8 cellular contexts compared by ENCODE assay signal in the genomic region with DNA sequence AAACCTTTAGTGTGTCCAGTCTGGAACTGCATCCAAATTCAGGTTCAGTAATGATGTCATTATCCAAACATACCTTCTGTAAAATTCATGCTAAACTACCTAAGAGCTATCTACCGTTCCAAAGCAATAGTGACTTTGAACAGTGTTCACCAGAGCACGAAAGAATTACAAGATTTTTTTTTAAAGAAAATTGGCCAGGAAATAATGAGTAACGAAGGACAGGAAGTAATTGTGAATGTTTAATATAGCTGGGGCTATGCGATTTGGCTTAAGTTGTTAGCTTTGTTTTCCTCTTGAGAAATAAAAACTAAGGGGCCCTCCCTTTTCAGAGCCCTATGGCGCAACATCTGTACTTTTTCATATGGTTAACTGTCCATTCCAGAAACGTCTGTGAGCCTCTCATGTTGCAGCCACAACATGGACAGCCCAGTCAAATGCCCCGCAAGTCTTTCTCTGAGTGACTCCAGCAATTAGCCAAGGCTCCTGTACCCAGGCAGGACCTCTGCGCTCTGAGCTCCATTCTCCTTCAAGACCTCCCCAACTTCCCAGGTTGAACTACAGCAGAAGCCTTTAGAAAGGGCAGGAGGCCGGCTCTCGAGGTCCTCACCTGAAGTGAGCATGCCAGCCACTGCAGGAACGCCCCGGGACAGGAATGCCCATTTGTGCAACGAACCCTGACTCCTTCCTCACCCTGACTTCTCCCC. TPM values are rescaled to one million over a fixed set of nuclear protein-coding genes. Genes with fewer than 3 reads are reported as not detected.
DNase-seq lines count a peak whose midpoint lies in the region; ATAC-seq, FAIRE-seq and TF ChIP-seq lines count a peak whose summit lies in the region.

No MANE protein-coding gene starts in this region.

- DNase-seq in AG08396 (ENCODE audit: low spot score) (peak; percentile 68), astrocyte of the cerebellum (ENCODE audit: low read depth) (peak; percentile 67), small intestine (no peak), NCI-H2107 treated with DMSO at 0.1 percent for 48 hours (lab: John Stamatoyannopoulos, UW; ENCODE audit: unreplicated experiment) (no peak), SKM-1 treated with dmso at 0.1 percent for 144 hours (lab: John Stamatoyannopoulos, UW; ENCODE audit: unreplicated experiment) (no peak)
- DNase-seq in Jurkat, Clone E6-1 (ENCODE audit: low read depth, low spot score), result no peak

- H3K27me3 ChIP-seq in iPS-15b (ENCODE audit: control insufficient read depth, insufficient read depth, low read length) (peaks cover 20% of the 10 kb centered on the region), small intestine (ENCODE audit: control insufficient read depth in 2 of 2, insufficient read depth in 2 of 2, low read length in 2 of 2) (no peaks in the 10 kb centered on the region)

- peak overlapping the region; percentile 77 for H3K9ac ChIP-seq in iPS-15b (ENCODE audit: low read depth, low read length)

- H3K27ac ChIP-seq in small intestine (ENCODE audit: low read depth in 1 of 2, low read length in 1 of 2), result peak overlapping the region; percentile 84 to 97

- H3K4me1 ChIP-seq in iPS-15b (ENCODE audit: control insufficient read depth, insufficient read depth, low read length) (peaks cover 7% of the 10 kb centered on the region), small intestine (ENCODE audit: control insufficient read depth in 2 of 2, insufficient read depth in 1 of 2, low read depth in 1 of 2, low read length in 1 of 2) (peaks cover 0 to 9% of the 10 kb centered on the region in 2 donors)

- H3K4me3 ChIP-seq in Jurkat, Clone E6-1 (ENCODE audit: low read length), result peak overlapping the region; percentile 92
- H3K4me3 ChIP-seq in astrocyte of the cerebellum (ENCODE audit: low read depth, low read length) (peak overlapping the region; percentile 79), iPS-15b (ENCODE audit: low read depth, low read length) (peak overlapping the region; percentile 82), small intestine (ENCODE audit: low read depth in 1 of 2, low read length in 2 of 2) (peak overlapping the region; percentile 79 to 83)

- FAIRE-seq in small intestine (lab: Jason Lieb, UNC), result no peak

- 7 to 8% (median 7%) methylated on average over 13 of the region's 13 CpGs for WGBS in small intestine, 3 donors

- H3K9me3 ChIP-seq in iPS-15b (ENCODE audit: control insufficient read depth, insufficient read depth, low read length) (no peaks in the 10 kb centered on the region), small intestine (ENCODE audit: control insufficient read depth, low read depth) (no peaks in the 10 kb centered on the region)

- H3K36me3 ChIP-seq in iPS-15b (ENCODE audit: control insufficient read depth, insufficient read depth, low read length) (no peaks in the 10 kb centered on the region), small intestine (ENCODE audit: control insufficient read depth in 2 of 2, insufficient read depth in 2 of 2, low read length in 2 of 2) (no peaks in the 10 kb centered on the region)

- in situ Hi-C loops in astrocyte of the cerebellum (cut with HindIII; ENCODE audit: low sequenced_read_pairs), result no loop called here

- peak; percentile 3 for ATAC-seq in GM19328 (IDR thresholded peaks at IDR 0.05; ENCODE audit: unreplicated experiment)

- TF ChIP-seq CTCF in astrocyte of the cerebellum (IDR thresholded peaks at IDR 0.05; ENCODE audit: low read depth, low read length, missing control alignments), result no peak

RNA-seq across cellular contexts. Expression of a gene that starts 0.6 kb away (rescaled TPM):
- polyA plus RNA-seq in Jurkat, Clone E6-1 (2012; ENCODE audit: insufficient read depth, insufficient read length), result 12.3 TPM
- 10 to 100 TPM in 1 of 3 donors, 1 to 10 TPM in 2; 3.4 to 11.3 (median 5.9) TPM for polyA plus RNA-seq in small intestine

RNA-seq across cellular contexts. Expression of a gene that starts 37.4 kb away (rescaled TPM):
- polyA plus RNA-seq in Jurkat, Clone E6-1 (2012; ENCODE audit: insufficient read depth, insufficient read length), result 4.3 TPM
- 100 to 1,000 TPM in 1 of 3 donors, 10 to 100 TPM in 1, 1 to 10 TPM in 1; 6.5 to 274 (median 60.0) TPM for polyA plus RNA-seq in small intestine

Comparison
In these comparisons a context has a peak if more than half of its experiments do, and no peak if none do; other contexts are left out.
1. DNase-seq: peak in AG08396 (single experiment) and astrocyte of the cerebellum (single experiment); none in Jurkat, Clone E6-1 (single experiment), small intestine (single experiment), NCI-H2107 treated with DMSO at 0.1 percent for 48 hours (single experiment) and SKM-1 treated with dmso at 0.1 percent for 144 hours (single experiment).
2. Peak in every context shown above with its lines, with median percentiles within 50 percentile points of each other: H3K4me3 ChIP-seq.